ENCODE assay signal across 12 cellular contexts in genomic region chr12:52029686-52030085, GRCh38. TPM values are rescaled to one million over a fixed set of nuclear protein-coding genes. Genes with fewer than 3 reads are reported as not detected.
DNase-seq lines count a peak whose midpoint lies in the region; ATAC-seq, FAIRE-seq and TF ChIP-seq lines count a peak whose summit lies in the region.
"Had no signal": no experiment of that assay in that cellular context is flagged by ENCODE, and none has a peak within 500 bp of the region (broad histone marks: within the 10 kb centered on the region; RNA-seq: fewer than 3 reads in every experiment).

No MANE protein-coding gene starts in this region.

- no peak for ATAC-seq in aorta (ENCODE audit: low FRiP score)
- no peak for ATAC-seq in GM18519 (IDR thresholded peaks at IDR 0.05; ENCODE audit: low FRiP score, unreplicated experiment)
- no peak for ATAC-seq in HG02642 (IDR thresholded peaks at IDR 0.05; ENCODE audit: poor library complexity, unreplicated experiment)

- H3K79me2 ChIP-seq in neural progenitor cell (ENCODE audit: low read depth) = no peaks in the 10 kb centered on the region

- intact Hi-C loops in posterior cingulate gyrus (cut with DNase I) (loop anchor here (5.0 kb wide), 1 partner anchor 38 kb away; the partner anchor contains the start of gene ATG101), aorta (cut with DNase I) (loop anchor here in 1 of 2 donors (1.0 kb wide), 1 partner anchor 53 kb away; no protein-coding TSS in a partner anchor)

- no peak overlapping the region for H3K9ac ChIP-seq in neural progenitor cell

- peak overlapping the region; percentile 17 for H2AFZ ChIP-seq in neural progenitor cell (replicated peaks)

- H3K36me3 ChIP-seq in brain microvascular endothelial cell (replicated peaks) (no peaks in the 10 kb centered on the region), neural progenitor cell (no peaks in the 10 kb centered on the region), aorta (ENCODE audit: control insufficient read depth in 1 of 2, insufficient read depth in 2 of 2, low read length in 1 of 2) (no peaks in the 10 kb centered on the region)
- H3K36me3 ChIP-seq: prostate gland, thoracic aorta had no signal

- H3K4me3 ChIP-seq in brain microvascular endothelial cell (ENCODE audit: low read depth, low read length) (no peak overlapping the region), neural progenitor cell (peak overlapping the region; percentile 21), aorta (ENCODE audit: low read length in 2 of 2) (no peak overlapping the region)
- H3K4me3 ChIP-seq: prostate gland, thoracic aorta had no signal

- in situ Hi-C loops in brain microvascular endothelial cell (cut with HindIII; ENCODE audit: low pct_ligation_motif_present, low sequenced_read_pairs) = no loop called here

- peak overlapping the region; percentile 74 for H3K4me3 Mint-ChIP-seq in neural progenitor cell

- FAIRE-seq in H54 (lab: Jason Lieb, UNC) = peak; percentile 20
- FAIRE-seq: endometrium had no signal

- WGBS in aorta, 2 donors = 28 to 32% methylated on average over 4 of the region's 4 CpGs

- no peaks in the 10 kb centered on the region for H3K27me3 ChIP-seq in brain microvascular endothelial cell (replicated peaks)
- H3K27me3 ChIP-seq in neural progenitor cell = peaks cover 19% of the 10 kb centered on the region
- H3K27me3 ChIP-seq in aorta (ENCODE audit: control insufficient read depth in 1 of 2, insufficient read depth in 2 of 2, low read length in 1 of 2) = no peaks in the 10 kb centered on the region

- TF ChIP-seq POLR2A in H54 (IDR thresholded peaks at IDR 0.05; ENCODE audit: low read depth, low read length) = no peak

- H3K36me3 Mint-ChIP-seq in neural progenitor cell = no peaks in the 10 kb centered on the region

- H3K4me1 ChIP-seq in neural progenitor cell (peaks cover 42% of the 10 kb centered on the region), aorta (ENCODE audit: control insufficient read depth in 1 of 2, insufficient read depth in 2 of 2, low read length in 2 of 2) (peaks cover 0 to 4% of the 10 kb centered on the region in 2 donors)

- no peaks in the 10 kb centered on the region for H4K20me1 ChIP-seq in neural progenitor cell (ENCODE audit: low read depth)

- H3K9me3 ChIP-seq in neural progenitor cell (ENCODE audit: low read depth) (no peaks in the 10 kb centered on the region), aorta (ENCODE audit: control insufficient read depth, low read length) (no peaks in the 10 kb centered on the region)
- H3K9me3 ChIP-seq: prostate gland, thoracic aorta had no signal

- peak overlapping the region; percentile 97 for H3K27ac Mint-ChIP-seq in neural progenitor cell

- H3K4me1 Mint-ChIP-seq in neural progenitor cell = peaks cover 54% of the 10 kb centered on the region

- H3F3A ChIP-seq in neural progenitor cell (ENCODE audit: low read depth) = peaks cover 36% of the 10 kb centered on the region

- H3K4me2 ChIP-seq in neural progenitor cell = peak overlapping the region; percentile 70

- no peaks in the 10 kb centered on the region for H3K9me3 Mint-ChIP-seq in neural progenitor cell

- no peak overlapping the region for H3K27ac ChIP-seq in brain microvascular endothelial cell
- H3K27ac ChIP-seq in neural progenitor cell = no peak overlapping the region
- no peak overlapping the region for H3K27ac ChIP-seq in aorta (ENCODE audit: low read depth in 1 of 2, low read length in 2 of 2)
- H3K27ac ChIP-seq: thoracic aorta had no signal

- DNase-seq in H54 (ENCODE audit: insufficient read length, low spot score) (peak; percentile 92), NCI-H2196 treated with DMSO at 0.1 percent for 48 hours (lab: John Stamatoyannopoulos, UW; ENCODE audit: unreplicated experiment) (peak; percentile 85), brain microvascular endothelial cell (peak; percentile 78), neural progenitor cell (ENCODE audit: low spot score) (peak; percentile 95), posterior cingulate gyrus (no peak), aorta (no peak)
- DNase-seq: activated CD4-positive, alpha-beta T cell treated with anti-CD3 and anti-CD28 coated beads, Interleukin-2, amount 50 U/mL, for 4 hours had no signal

- peaks cover 18% of the 10 kb centered on the region for H3K27me3 Mint-ChIP-seq in neural progenitor cell (ENCODE audit: insufficient read depth, low read depth)

- TF ChIP-seq CTCF in brain microvascular endothelial cell (IDR thresholded peaks at IDR 0.05; ENCODE audit: low read depth, low read length, missing control alignments) (no peak), neural progenitor cell (IDR thresholded peaks at IDR 0.05) (no peak)

RNA-seq across cellular contexts. Expression of gene NR4A1, which starts 21.6 kb away (rescaled TPM):
- total RNA-seq in neural progenitor cell (ENCODE audit: low replicate concordance) (8.2 and 13.0 TPM in 2 replicates), aorta (100 to 1,000 TPM; 175 to 677 TPM)
- polyA plus RNA-seq in aorta = 100 to 1,000 TPM in 1 of 2 donors, 10 to 100 TPM in 1; 48.2 to 392 TPM

RNA-seq across cellular contexts. Expression of gene TAMALIN, which starts 22.9 kb away (rescaled TPM):
- 1.1 and 7.4 TPM in 2 replicates for total RNA-seq in neural progenitor cell (ENCODE audit: low replicate concordance)
- total RNA-seq in aorta = 100 to 1,000 TPM in 1 of 2 donors, 10 to 100 TPM in 1; 64.2 to 129 TPM
- polyA plus RNA-seq in aorta = 10 to 100 TPM in 1 of 2 donors, 1 to 10 TPM in 1; 7.1 to 13.8 TPM

RNA-seq across cellular contexts. Expression of gene ATG101, which starts 40.1 kb away (rescaled TPM):
- total RNA-seq in neural progenitor cell (ENCODE audit: low replicate concordance) (19.8 and 33.7 TPM in 2 replicates), aorta (10 to 100 TPM; 28.2 to 32.2 TPM)
- 10 to 100 TPM; 40.9 to 44.0 TPM for polyA plus RNA-seq in aorta

RNA-seq across cellular contexts. Expression of gene SMIM41, which starts 49.8 kb away (rescaled TPM):
- total RNA-seq in neural progenitor cell (ENCODE audit: low replicate concordance) (not detected in 2 replicates), aorta (under 1 TPM in 1 of 2 donors, not detected in 1; 0.84 TPM)
- not detected for polyA plus RNA-seq in aorta

Comparison
In these comparisons a context has a peak if more than half of its experiments do, and no peak if none do; other contexts are left out.
1. DNase-seq: peak in H54 (single experiment), NCI-H2196 treated with DMSO at 0.1 percent for 48 hours (single experiment), brain microvascular endothelial cell (single experiment) and neural progenitor cell (single experiment); none in posterior cingulate gyrus (0 of 10) and aorta (0 of 2).
2. RNA of gene NR4A1, which starts 21.6 kb away (total RNA-seq): 175 to 677 TPM in aorta; 8.2 to 13.0 TPM in neural progenitor cell; every median in the first group is over 10 times any median in the second.